11 cellular contexts compared by ENCODE assay signal in the genomic region with DNA sequence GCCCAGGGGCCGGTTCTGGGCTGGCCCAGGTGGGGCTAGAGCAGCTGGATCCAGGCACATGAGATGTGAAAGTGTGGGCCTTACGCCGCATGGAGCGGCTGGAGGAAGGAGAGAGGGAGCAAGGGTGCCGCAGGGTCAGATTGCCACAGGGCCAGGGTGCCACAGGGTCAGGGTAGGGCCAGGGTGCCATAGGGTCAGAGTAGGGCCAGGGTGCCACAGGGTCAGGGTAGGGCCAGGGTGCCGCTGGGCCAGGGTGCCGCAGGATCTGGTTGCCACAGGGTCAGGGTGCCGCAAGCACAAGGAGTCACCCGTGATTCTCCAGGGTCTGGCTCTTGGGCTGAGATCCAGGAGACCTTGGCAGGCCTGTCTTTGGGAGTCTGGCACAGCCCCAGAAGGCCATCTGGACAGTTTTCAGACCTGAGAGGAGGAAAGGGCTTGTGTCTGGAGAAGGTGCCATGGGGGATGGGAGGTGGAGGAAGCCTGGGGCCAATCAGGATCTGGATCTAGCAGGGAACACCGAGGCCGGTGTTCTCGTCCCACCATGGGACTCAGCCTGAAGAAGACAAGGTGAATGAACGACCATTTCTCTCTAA. TPM values are rescaled to one million over a fixed set of nuclear protein-coding genes. Genes with fewer than 3 reads are reported as not detected.
DNase-seq lines count a peak whose midpoint lies in the region; ATAC-seq and TF ChIP-seq lines count a peak whose summit lies in the region.
"Had no signal": no experiment of that assay in that cellular context is flagged by ENCODE, and none has a peak within 500 bp of the region (broad histone marks: within the 10 kb centered on the region; RNA-seq: fewer than 3 reads in every experiment).

No MANE protein-coding gene starts in this region.

- peaks cover 77% of the 10 kb centered on the region for H3K36me3 ChIP-seq in endodermal cell (ENCODE audit: control insufficient read depth, insufficient read depth, low read length)

- POLR2A ChIA-PET in AG04450 (lab: Yijun Ruan, JAX) = interaction anchor here (0.6 kb wide), 2 partner anchors 12 to 600 kb away, joined by 3 to 4 read pairs; no protein-coding TSS in a partner anchor

- 94 to 96% methylated on average over 9 to 13 of the region's 13 CpGs for WGBS in endodermal cell (ENCODE audit: insufficient coverage in 1 of 2, insufficient read length in 1 of 2), 2 experiments

- H3K4me3 Mint-ChIP-seq in HFFc6 (no peak overlapping the region), endodermal cell (no peak overlapping the region), CD14-positive monocyte (no peak overlapping the region)
- H3K4me3 Mint-ChIP-seq in natural killer cell treated with Interleukin-12 subunit alpha and Interleukin-12 subunit beta and Interleukin-15 and Interleukin-18, amount 100 ng/mL, for 72 hours = no peak overlapping the region

- CTCF ChIA-PET in AG04450 (lab: Charles Lee) = no interaction called here

- H3K27ac Mint-ChIP-seq in HFFc6 = peak overlapping the region; percentile 42; the same call in 1 of the 2 replicates
- peak overlapping the region; percentile 75 for H3K27ac Mint-ChIP-seq in endodermal cell
- peak overlapping the region; percentile 35 to 90 for H3K27ac Mint-ChIP-seq in natural killer cell treated with Interleukin-12 subunit alpha and Interleukin-12 subunit beta and Interleukin-15 and Interleukin-18, amount 100 ng/mL, for 72 hours
- peak overlapping the region in 3 of 7 donors; percentile 58 to 72 (median 66) for H3K27ac Mint-ChIP-seq in CD14-positive monocyte

- DNase-seq in AG04450 (ENCODE audit: low read depth, low spot score) = no peak
- DNase-seq in HFFc6 = no peak
- peak; percentile 40 for DNase-seq in endodermal cell
- DNase-seq in natural killer cell treated with Interleukin-12 subunit alpha and Interleukin-12 subunit beta and Interleukin-15 and Interleukin-18, amount 100 ng/mL, for 72 hours (ENCODE audit: low spot score) = no peak
- no peak for DNase-seq in activated gamma-delta T cell treated with Interleukin-2 at 50 U/mL for 16 hours
- DNase-seq in CD14-positive monocyte (ENCODE audit: low spot score) = no peak
- DNase-seq in NCI-H1694 (lab: John Stamatoyannopoulos, UW) = no peak
- DNase-seq: KG1, SHP77 treated with DMSO at 0.1 percent for 48 hours had no signal

- H3K36me3 Mint-ChIP-seq in HFFc6 (ENCODE audit: low read depth) (peaks cover 32% of the 10 kb centered on the region), endodermal cell (ENCODE audit: low read depth) (peaks cover 57% of the 10 kb centered on the region), CD14-positive monocyte (peaks cover 59 to 98% of the 10 kb centered on the region in 2 donors)
- H3K36me3 Mint-ChIP-seq in natural killer cell treated with Interleukin-12 subunit alpha and Interleukin-12 subunit beta and Interleukin-15 and Interleukin-18, amount 100 ng/mL, for 72 hours = peaks cover 7% of the 10 kb centered on the region

- ATAC-seq in natural killer cell treated with Interleukin-12 subunit alpha and Interleukin-12 subunit beta and Interleukin-15 and Interleukin-18, amount 100 ng/mL, for 72 hours = peak in 1 of 2 donors; percentile 37
- no peak for ATAC-seq in HG02798 (IDR thresholded peaks at IDR 0.05; ENCODE audit: poor library complexity, unreplicated experiment)

- no peak overlapping the region for H3K9ac ChIP-seq in endodermal cell (ENCODE audit: extremely low read depth, low read length, poor library complexity, severe bottlenecking)

- H3K9me3 ChIP-seq in AG04450 (ENCODE audit: control insufficient read depth, insufficient read depth, low read length) (no peaks in the 10 kb centered on the region; the same call in 1 of the 2 replicates), endodermal cell (ENCODE audit: control insufficient read depth, low read length) (no peaks in the 10 kb centered on the region)

- intact Hi-C loops in CD14-positive monocyte (cut with micrococcal nuclease) = loop anchor here in 1 of 2 donors (5.0 kb wide), 1 partner anchor 50 kb away; no protein-coding TSS in a partner anchor

- H3K4me3 ChIP-seq in AG04450 (ENCODE audit: low read depth, low read length) (no peak overlapping the region), endodermal cell (ENCODE audit: low read length) (no peak overlapping the region)

- peaks cover 5% of the 10 kb centered on the region for H3K4me1 ChIP-seq in endodermal cell (ENCODE audit: control insufficient read depth, insufficient read depth, low read length)

- H3K4me1 Mint-ChIP-seq in HFFc6 (ENCODE audit: low read depth) (peaks cover 8% of the 10 kb centered on the region), endodermal cell (peaks cover 5% of the 10 kb centered on the region), CD14-positive monocyte (peaks cover 2% of the 10 kb centered on the region)
- H3K4me1 Mint-ChIP-seq in natural killer cell treated with Interleukin-12 subunit alpha and Interleukin-12 subunit beta and Interleukin-15 and Interleukin-18, amount 100 ng/mL, for 72 hours (ENCODE audit: low read depth in 2 of 2) = peaks cover 25 to 40% of the 10 kb centered on the region in 2 donors

- H3K27ac ChIP-seq in AG04450 (ENCODE audit: low read depth, low read length) = peak overlapping the region; percentile 11
- no peak overlapping the region for H3K27ac ChIP-seq in endodermal cell (ENCODE audit: low read depth, low read length)
- H3K27ac ChIP-seq: epithelial cell of prostate had no signal

- H3K9me3 Mint-ChIP-seq in HFFc6 (no peaks in the 10 kb centered on the region; the same call in 1 of the 2 replicates), endodermal cell (no peaks in the 10 kb centered on the region), CD14-positive monocyte (no peaks in the 10 kb centered on the region)
- no peaks in the 10 kb centered on the region for H3K9me3 Mint-ChIP-seq in natural killer cell treated with Interleukin-12 subunit alpha and Interleukin-12 subunit beta and Interleukin-15 and Interleukin-18, amount 100 ng/mL, for 72 hours

- no peak for TF ChIP-seq CTCF in AG04450 (IDR thresholded peaks at IDR 0.05; ENCODE audit: low read depth, low read length)
- TF ChIP-seq CTCF in HFFc6 (IDR thresholded peaks at IDR 0.05) = no peak
- no peak for TF ChIP-seq CTCF in endodermal cell (conservative IDR thresholded peaks at IDR 0.05)
- no peak for TF ChIP-seq CTCF in CD14-positive monocyte (IDR thresholded peaks at IDR 0.05)

- H3K27me3 Mint-ChIP-seq in HFFc6 (ENCODE audit: insufficient read depth) (peaks cover 21% of the 10 kb centered on the region), endodermal cell (ENCODE audit: insufficient read depth) (no peaks in the 10 kb centered on the region), CD14-positive monocyte (ENCODE audit: low read depth in 3 of 3) (peaks cover 0 to 4% (median 0%) of the 10 kb centered on the region in 3 donors)
- H3K27me3 Mint-ChIP-seq in natural killer cell treated with Interleukin-12 subunit alpha and Interleukin-12 subunit beta and Interleukin-15 and Interleukin-18, amount 100 ng/mL, for 72 hours = no peaks in the 10 kb centered on the region

- H3K27me3 ChIP-seq in AG04450 (ENCODE audit: control insufficient read depth, insufficient read depth, low read length) (no peaks in the 10 kb centered on the region), endodermal cell (ENCODE audit: control insufficient read depth, insufficient read depth, low read length, poor library complexity, severe bottlenecking) (no peaks in the 10 kb centered on the region)

RNA-seq across cellular contexts. Expression of a gene that starts 42.5 kb away (rescaled TPM):
- polyA plus RNA-seq in AG04450 (2011; rRNA removed) = 181 and 222 TPM in 2 replicates
- polyA minus RNA-seq in AG04450 (2011; rRNA and poly(A)+ RNA removed) = 263 and 288 TPM in 2 replicates
- total RNA-seq in HFFc6 (2021; fragmentation: NEBNext Ultra II Directional; extraction: Animal tissue kit (Norgen Biotek cat#: 25700)) = 100 to 1,000 TPM; 428 to 517 (median 484) TPM
- 100 to 1,000 TPM; 168 to 177 TPM for total RNA-seq in endodermal cell
- polyA plus RNA-seq in endodermal cell (2013, experiment 1 of 2) = 102 TPM
- polyA plus RNA-seq in endodermal cell (2013, experiment 2 of 2) = 102 TPM
- 100 to 1,000 TPM; 214 to 390 TPM for total RNA-seq in natural killer cell treated with Interleukin-12 subunit alpha and Interleukin-12 subunit beta and Interleukin-15 and Interleukin-18, amount 100 ng/mL, for 72 hours
- 10 to 100 TPM; 70.6 to 93.7 TPM for polyA plus RNA-seq in CD14-positive monocyte

RNA-seq across cellular contexts. Expression of a gene that starts 54.9 kb away (rescaled TPM):
- not detected in 2 replicates for polyA plus RNA-seq in AG04450 (2011; rRNA removed)
- polyA minus RNA-seq in AG04450 (2011; rRNA and poly(A)+ RNA removed) = not detected in 2 replicates
- not detected for total RNA-seq in HFFc6 (2021; fragmentation: NEBNext Ultra II Directional; extraction: Animal tissue kit (Norgen Biotek cat#: 25700))
- total RNA-seq in endodermal cell = not detected
- polyA plus RNA-seq in endodermal cell (2013, experiment 1 of 2) = not detected
- not detected for polyA plus RNA-seq in endodermal cell (2013, experiment 2 of 2)
- under 1 TPM in 1 of 2 donors, not detected in 1; 0.12 TPM for total RNA-seq in natural killer cell treated with Interleukin-12 subunit alpha and Interleukin-12 subunit beta and Interleukin-15 and Interleukin-18, amount 100 ng/mL, for 72 hours
- polyA plus RNA-seq in CD14-positive monocyte = not detected

RNA-seq across cellular contexts. Expression of a gene that starts 58.8 kb away (rescaled TPM):
- 2,769 and 3,155 TPM in 2 replicates for polyA plus RNA-seq in AG04450 (2011; rRNA removed)
- 380 and 454 TPM in 2 replicates for polyA minus RNA-seq in AG04450 (2011; rRNA and poly(A)+ RNA removed)
- total RNA-seq in HFFc6 (2021; fragmentation: NEBNext Ultra II Directional; extraction: Animal tissue kit (Norgen Biotek cat#: 25700)) = 1,000 to 10,000 TPM; 1,099 to 1,402 (median 1,310) TPM
- total RNA-seq in endodermal cell = 1,000 to 10,000 TPM; 1,194 to 1,262 TPM
- 2,291 TPM for polyA plus RNA-seq in endodermal cell (2013, experiment 1 of 2)
- polyA plus RNA-seq in endodermal cell (2013, experiment 2 of 2) = 2,039 TPM
- total RNA-seq in natural killer cell treated with Interleukin-12 subunit alpha and Interleukin-12 subunit beta and Interleukin-15 and Interleukin-18, amount 100 ng/mL, for 72 hours = 1,000 to 10,000 TPM; 1,120 to 1,259 TPM
- polyA plus RNA-seq in CD14-positive monocyte = 100 to 1,000 TPM; 561 to 618 TPM
